Comparison of ENCODE assay signal across 11 cellular contexts in genomic region chr19:38770228-38770950, GRCh38. TPM values are rescaled to one million over a fixed set of nuclear protein-coding genes. Genes with fewer than 3 reads are reported as not detected.
DNase-seq lines count a peak whose midpoint lies in the region; ATAC-seq and TF ChIP-seq lines count a peak whose summit lies in the region.
"Not testable (repeated sequence)": the region's sequence is repeated elsewhere in the genome, so short reads cannot be mapped to it uniquely, and the experiment has no call there.
"Had no signal": no experiment of that assay in that cellular context is flagged by ENCODE, and none has a peak within 500 bp of the region (broad histone marks: within the 10 kb centered on the region; RNA-seq: fewer than 3 reads in every experiment).

No MANE protein-coding gene starts in this region.

- not testable (repeated sequence) for H3K4me3 Mint-ChIP-seq in WTC11
- peak overlapping the region in 4 of 10 donors; percentile 54 to 78 (median 62) for H3K4me3 Mint-ChIP-seq in naive thymus-derived CD8-positive, alpha-beta T cell
- peak overlapping the region; percentile 64 for H3K4me3 Mint-ChIP-seq in stimulated activated effector memory CD8-positive, alpha-beta T cell treated with anti-CD3 and anti-CD28 coated beads, Interleukin-12 subunit alpha, Interleukin-12 subunit beta, amount 100 ng/mL, for 72 hours

- POLR2A ChIA-PET in WTC11 (lab: Charles Lee) = interaction anchor here (0.9 to 1.2 kb wide), 2 partner anchors 36 to 82 kb away, joined by 3 to 4 read pairs; no protein-coding TSS in a partner anchor
- POLR2A ChIA-PET in naive thymus-derived CD8-positive, alpha-beta T cell (lab: Charles Lee) = interaction anchor here (1.0 to 1.7 kb wide), 11 partner anchors 16 to 160 kb away, joined by 3 to 10 read pairs (median 6); partner anchors contain the start of genes ECH1, HNRNPL, MRPS12 and RINL

- ATAC-seq in GM19023 (IDR thresholded peaks at IDR 0.05; ENCODE audit: unreplicated experiment) (peak; percentile 15), HG02884 (IDR thresholded peaks at IDR 0.05; ENCODE audit: unreplicated experiment) (peak; percentile 27), WTC11 (peak; percentile 2; the same call in 1 of the 2 replicates), right cardiac atrium (peak; percentile 33)
- ATAC-seq in naive thymus-derived CD8-positive, alpha-beta T cell = peak; percentile 39 to 46
- ATAC-seq in stimulated activated effector memory CD8-positive, alpha-beta T cell treated with anti-CD3 and anti-CD28 coated beads, Interleukin-12 subunit alpha, Interleukin-12 subunit beta, amount 100 ng/mL, for 72 hours = peak; percentile 26

- not testable (repeated sequence) for H3K36me3 Mint-ChIP-seq in WTC11; naive thymus-derived CD8-positive, alpha-beta T cell; stimulated activated effector memory CD8-positive, alpha-beta T cell treated with anti-CD3 and anti-CD28 coated beads, Interleukin-12 subunit alpha, Interleukin-12 subunit beta, amount 100 ng/mL, for 72 hours

- not testable (repeated sequence) for TF ChIP-seq CTCF in WTC11 (IDR thresholded peaks at IDR 0.05); coronary artery (IDR thresholded peaks at IDR 0.05)

- H3K27ac Mint-ChIP-seq in WTC11; naive thymus-derived CD8-positive, alpha-beta T cell; stimulated activated effector memory CD8-positive, alpha-beta T cell treated with anti-CD3 and anti-CD28 coated beads, Interleukin-12 subunit alpha, Interleukin-12 subunit beta, amount 100 ng/mL, for 72 hours: not testable (repeated sequence)

- H3K9me3 ChIP-seq in right cardiac atrium (ENCODE audit: control insufficient read depth, low read length) = not testable (repeated sequence)

- H3K4me3 ChIP-seq in coronary artery = peak overlapping the region; percentile 59
- not testable (repeated sequence) for H3K4me3 ChIP-seq in right cardiac atrium (ENCODE audit: low read length)

- CTCF ChIA-PET in WTC11 (lab: Charles Lee) = interaction anchor here (0.5 to 1.7 kb wide), 24 partner anchors 9 to 893 kb away, joined by 3 to 27 read pairs (median 7); partner anchors contain the start of genes ACTN4, CAPN12, CCER2 and ECH1

- 8% methylated on average over 25 of the region's 58 CpGs for WGBS in right cardiac atrium

- peak; percentile 17 for DNase-seq in WTC11 (ENCODE audit: low spot score)
- not testable (repeated sequence) for DNase-seq in coronary artery (ENCODE audit: low spot score); right cardiac atrium; stimulated activated effector memory CD8-positive, alpha-beta T cell treated with anti-CD3 and anti-CD28 coated beads, Interleukin-12 subunit alpha, Interleukin-12 subunit beta, amount 100 ng/mL, for 72 hours (ENCODE audit: low spot score in 2 of 2)
- DNase-seq in naive thymus-derived CD8-positive, alpha-beta T cell = peak in 1 of 10 donors; percentile 8

- peak overlapping the region in 1 of 2 donors; percentile 66 for H3K27ac ChIP-seq in coronary artery
- H3K27ac ChIP-seq in right cardiac atrium (ENCODE audit: low read length) = not testable (repeated sequence)

- H3K4me1 ChIP-seq in right cardiac atrium (ENCODE audit: control insufficient read depth, insufficient read depth, low read length) = not testable (repeated sequence)

- intact Hi-C loops in right cardiac atrium (cut with DNase I) = not testable (repeated sequence)

- H3K27me3 Mint-ChIP-seq in WTC11 (ENCODE audit: low read depth); naive thymus-derived CD8-positive, alpha-beta T cell: not testable (repeated sequence)

- not testable (repeated sequence) for H3K4me1 Mint-ChIP-seq in WTC11; naive thymus-derived CD8-positive, alpha-beta T cell; stimulated activated effector memory CD8-positive, alpha-beta T cell treated with anti-CD3 and anti-CD28 coated beads, Interleukin-12 subunit alpha, Interleukin-12 subunit beta, amount 100 ng/mL, for 72 hours

- not testable (repeated sequence) for H3K27me3 ChIP-seq in right cardiac atrium (ENCODE audit: control insufficient read depth, insufficient read depth)

- not testable (repeated sequence) for H3K9me3 Mint-ChIP-seq in WTC11; naive thymus-derived CD8-positive, alpha-beta T cell; stimulated activated effector memory CD8-positive, alpha-beta T cell treated with anti-CD3 and anti-CD28 coated beads, Interleukin-12 subunit alpha, Interleukin-12 subunit beta, amount 100 ng/mL, for 72 hours

RNA-seq across cellular contexts. Expression of gene LGALS7, which starts 2.9 kb away (rescaled TPM):
- total RNA-seq in WTC11 (2021) (2.3 TPM in 1 of 3 replicates, not detected in the others), right cardiac atrium (1 to 10 TPM in 1 of 4 donors, under 1 TPM in 1, not detected in 2; 0.79 to 1.1 TPM)
- not detected for polyA plus RNA-seq in right cardiac atrium
- not detected for total RNA-seq in naive thymus-derived CD8-positive, alpha-beta T cell
- not detected for polyA plus RNA-seq in naive thymus-derived CD8-positive, alpha-beta T cell
- total RNA-seq: Daoy, frontal cortex, myocyte, right atrium auricular region had no signal

RNA-seq across cellular contexts. Expression of gene LGALS7B, which starts 18.6 kb away (rescaled TPM):
- total RNA-seq in WTC11 (2021) (1.2 to 3.7 TPM (median 2.7 TPM) in 3 replicates), right cardiac atrium (not detected)
- polyA plus RNA-seq in right cardiac atrium = 0.70 TPM
- not detected for total RNA-seq in naive thymus-derived CD8-positive, alpha-beta T cell
- polyA plus RNA-seq in naive thymus-derived CD8-positive, alpha-beta T cell = not detected
- total RNA-seq: Daoy, frontal cortex, myocyte had no signal

RNA-seq across cellular contexts. Expression of gene CAPN12, which starts 26.1 kb away (rescaled TPM):
- total RNA-seq in WTC11 (2021) (9.6 to 9.9 TPM (median 9.8 TPM) in 3 replicates), right cardiac atrium (under 1 TPM; 0.22 to 0.85 (median 0.54) TPM)
- 0.91 TPM for polyA plus RNA-seq in right cardiac atrium
- 1 to 10 TPM; 8.2 TPM for total RNA-seq in naive thymus-derived CD8-positive, alpha-beta T cell
- polyA plus RNA-seq in naive thymus-derived CD8-positive, alpha-beta T cell = 1 to 10 TPM; 2.0 to 6.2 (median 4.6) TPM
- total RNA-seq: Daoy, myocyte had no signal

RNA-seq across cellular contexts. Expression of gene LGALS4, which starts 42.4 kb away (rescaled TPM):
- total RNA-seq in WTC11 (2021) (1.1 to 1.5 TPM (median 1.4 TPM) in 3 replicates), right cardiac atrium (1 to 10 TPM in 2 of 4 donors, under 1 TPM in 2; 0.56 to 1.2 (median 0.85) TPM)
- polyA plus RNA-seq in right cardiac atrium = 0.45 TPM
- total RNA-seq in naive thymus-derived CD8-positive, alpha-beta T cell = 10 to 100 TPM in 1 of 2 experiments, 1 to 10 TPM in 1; 9.6 to 10.7 TPM
- polyA plus RNA-seq in naive thymus-derived CD8-positive, alpha-beta T cell = under 1 TPM in 1 of 3 donors, not detected in 2; 0.27 TPM
- total RNA-seq: Daoy, myocyte had no signal
